In the genomic region with DNA sequence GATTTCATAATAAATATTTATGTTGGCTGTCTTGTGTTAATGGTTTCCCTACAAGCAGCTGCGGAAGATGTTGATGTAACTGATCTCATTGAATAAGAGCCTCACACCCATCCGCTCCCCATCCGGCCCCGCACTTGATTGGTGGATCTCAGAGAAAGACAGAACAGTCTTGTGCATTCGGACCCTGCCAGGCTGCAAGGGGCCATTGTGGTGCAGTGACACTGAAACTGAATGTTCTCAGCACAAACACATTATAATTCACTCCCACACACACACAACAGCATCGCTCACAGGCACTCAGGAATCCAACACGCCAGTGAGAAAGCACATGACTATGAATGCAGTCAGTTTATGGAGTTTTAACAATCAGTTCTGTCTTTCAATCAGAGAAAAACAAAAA, we compare ENCODE assay signal across 18 cellular contexts. TPM values are rescaled to one million over a fixed set of nuclear protein-coding genes. Genes with fewer than 3 reads are reported as not detected.
A peak's percentile ranks its signal among the peaks of the same experiment; 100 is the strongest.
DNase-seq lines count a peak whose midpoint lies in the region; ATAC-seq and TF ChIP-seq lines count a peak whose summit lies in the region.
"Had no signal": no experiment of that assay in that cellular context is flagged by ENCODE, and none has a peak within 500 bp of the region (broad histone marks: within the 10 kb centered on the region; RNA-seq: fewer than 3 reads in every experiment).

No MANE protein-coding gene starts in this region.

- peak overlapping the region; percentile 32 for H3K4me3 Mint-ChIP-seq in osteocyte (ENCODE audit: unreplicated experiment)
- H3K4me3 Mint-ChIP-seq: activated CD8-positive, alpha-beta T cell treated with anti-CD3 and anti-CD28 coated beads for 36 hours; activated T-helper 17 cell treated with anti-CD3 and anti-CD28 coated beads, Interleukin-2, amount 50 U/mL, for 72 hours; stimulated activated naive CD8-positive, alpha-beta T cell treated with anti-CD3 and anti-CD28 coated beads, Interleukin-15, amount 100 ng/mL, for 72 hours had no signal

- WGBS in mammary epithelial cell (ENCODE audit: low coverage, missing lambda C conversion rate), result 90% methylated on average over 7 of the region's 7 CpGs

- H3K9ac ChIP-seq in mammary epithelial cell (ENCODE audit: insufficient read depth, low read length), result no peak overlapping the region
- H3K9ac ChIP-seq: parathyroid adenoma had no signal

- H3K27me3 ChIP-seq in brain microvascular endothelial cell (replicated peaks) (no peaks in the 10 kb centered on the region), left lung (no peaks in the 10 kb centered on the region), mammary epithelial cell (ENCODE audit: insufficient read depth, low read length) (no peaks in the 10 kb centered on the region)
- H3K27me3 ChIP-seq: adrenal gland, Peyer's patch had no signal

- H3K4me1 ChIP-seq in left lung (no peaks in the 10 kb centered on the region), mammary epithelial cell (ENCODE audit: insufficient read depth, low read length) (no peaks in the 10 kb centered on the region)
- H3K4me1 ChIP-seq: parathyroid adenoma, Peyer's patch had no signal

- no peaks in the 10 kb centered on the region for H3K9me3 Mint-ChIP-seq in osteocyte (ENCODE audit: unreplicated experiment)
- H3K9me3 Mint-ChIP-seq: activated CD8-positive, alpha-beta T cell treated with anti-CD3 and anti-CD28 coated beads for 36 hours; activated T-helper 17 cell treated with anti-CD3 and anti-CD28 coated beads, Interleukin-2, amount 50 U/mL, for 72 hours; stimulated activated naive CD8-positive, alpha-beta T cell treated with anti-CD3 and anti-CD28 coated beads, Interleukin-15, amount 100 ng/mL, for 72 hours had no signal

- no peak overlapping the region for H3K4me3 ChIP-seq in brain microvascular endothelial cell (ENCODE audit: low read depth, low read length)
- H3K4me3 ChIP-seq in left lung, result no peak overlapping the region
- no peak overlapping the region for H3K4me3 ChIP-seq in mammary epithelial cell (replicated peaks in 1 of 3; ENCODE audit: insufficient read depth in 1 of 3, low read depth in 2 of 3, low read length in 3 of 3)
- H3K4me3 ChIP-seq: adrenal gland, Peyer's patch had no signal

- H4K20me1 ChIP-seq in mammary epithelial cell (ENCODE audit: insufficient read depth, low read length), result no peaks in the 10 kb centered on the region

- no peak overlapping the region for H2AFZ ChIP-seq in mammary epithelial cell (ENCODE audit: low read depth, low read length)
- H2AFZ ChIP-seq: parathyroid adenoma had no signal

- BruUV-seq in mammary epithelial cell (replicated peaks; lab: Mats Ljungman, UMichigan), result no TSS peak

- dilution Hi-C loops in mammary epithelial cell (cut with HindIII; ENCODE audit: low sequenced_read_pairs), result no loop called here

- intact Hi-C loops in head of caudate nucleus (cut with DNase I) (loop anchor here (10.0 kb wide), 1 partner anchor 51 kb away; the partner anchor contains the start of gene PRELID3A), left lung (cut with DNase I) (no loop called here), mammary epithelial cell (cut with micrococcal nuclease) (no loop called here)

- in situ Hi-C loops in G401 (cut with HindIII; ENCODE audit: low sequenced_read_pairs) (no loop called here), brain microvascular endothelial cell (cut with HindIII; ENCODE audit: low pct_ligation_motif_present, low sequenced_read_pairs) (no loop called here), mammary epithelial cell (cut with MboI; ENCODE audit: low sequenced_read_pairs in 2 of 2) (no loop called here)

- H3K79me2 ChIP-seq in mammary epithelial cell (ENCODE audit: insufficient read depth, low read length), result no peaks in the 10 kb centered on the region
- H3K79me2 ChIP-seq: parathyroid adenoma had no signal

- H3K9me3 ChIP-seq in left lung, result no peaks in the 10 kb centered on the region
- no peaks in the 10 kb centered on the region for H3K9me3 ChIP-seq in mammary epithelial cell (replicated peaks; ENCODE audit: insufficient read depth, low read length)
- H3K9me3 ChIP-seq: adrenal gland, Peyer's patch had no signal

- peak overlapping the region; percentile 84 for H3K27ac Mint-ChIP-seq in osteocyte (ENCODE audit: unreplicated experiment)
- H3K27ac Mint-ChIP-seq: activated CD8-positive, alpha-beta T cell treated with anti-CD3 and anti-CD28 coated beads for 36 hours; activated T-helper 17 cell treated with anti-CD3 and anti-CD28 coated beads, Interleukin-2, amount 50 U/mL, for 72 hours; stimulated activated naive CD8-positive, alpha-beta T cell treated with anti-CD3 and anti-CD28 coated beads, Interleukin-15, amount 100 ng/mL, for 72 hours had no signal

- peaks cover 15% of the 10 kb centered on the region for H3K36me3 ChIP-seq in brain microvascular endothelial cell (replicated peaks)
- peaks cover 0 to 25% of the 10 kb centered on the region in 2 donors for H3K36me3 ChIP-seq in left lung
- peaks cover 7% of the 10 kb centered on the region for H3K36me3 ChIP-seq in mammary epithelial cell (ENCODE audit: insufficient read depth, low read length)
- H3K36me3 ChIP-seq: Peyer's patch had no signal

- H3K4me1 Mint-ChIP-seq in osteocyte (ENCODE audit: unreplicated experiment), result peaks cover 12% of the 10 kb centered on the region
- H3K4me1 Mint-ChIP-seq: activated T-helper 17 cell treated with anti-CD3 and anti-CD28 coated beads, Interleukin-2, amount 50 U/mL, for 72 hours; stimulated activated naive CD8-positive, alpha-beta T cell treated with anti-CD3 and anti-CD28 coated beads, Interleukin-15, amount 100 ng/mL, for 72 hours had no signal

- H3K4me2 ChIP-seq in mammary epithelial cell (ENCODE audit: insufficient read depth, low read depth, low read length), result no peak overlapping the region

- ATAC-seq in left lung, result no peak
- ATAC-seq in GM19324 (IDR thresholded peaks at IDR 0.05; ENCODE audit: low FRiP score, unreplicated experiment), result no peak
- ATAC-seq: activated CD8-positive, alpha-beta T cell treated with anti-CD3 and anti-CD28 coated beads for 36 hours; activated T-helper 17 cell treated with anti-CD3 and anti-CD28 coated beads, Interleukin-2, amount 50 U/mL, for 72 hours; HepG2; stimulated activated naive CD8-positive, alpha-beta T cell treated with anti-CD3 and anti-CD28 coated beads, Interleukin-15, amount 100 ng/mL, for 72 hours had no signal

- H3K27me3 Mint-ChIP-seq in osteocyte (ENCODE audit: unreplicated experiment), result no peaks in the 10 kb centered on the region
- H3K27me3 Mint-ChIP-seq: activated CD8-positive, alpha-beta T cell treated with anti-CD3 and anti-CD28 coated beads for 36 hours; activated T-helper 17 cell treated with anti-CD3 and anti-CD28 coated beads, Interleukin-2, amount 50 U/mL, for 72 hours; stimulated activated naive CD8-positive, alpha-beta T cell treated with anti-CD3 and anti-CD28 coated beads, Interleukin-15, amount 100 ng/mL, for 72 hours had no signal

- no peak for TF ChIP-seq CTCF in brain microvascular endothelial cell (IDR thresholded peaks at IDR 0.05; ENCODE audit: low read depth, low read length, missing control alignments)
- TF ChIP-seq CTCF in osteocyte (IDR thresholded peaks at IDR 0.05), result no peak
- TF ChIP-seq CTCF in left lung (IDR thresholded peaks at IDR 0.05), result no peak
- TF ChIP-seq CTCF in mammary epithelial cell (conservative IDR thresholded peaks at IDR 0.05 in 1 of 2, IDR thresholded peaks at IDR 0.05 in 1 of 2; ENCODE audit: extremely low read depth in 1 of 2, insufficient read depth in 1 of 2, low read depth in 1 of 2, low read length in 2 of 2), result no peak

- H3K27ac ChIP-seq in brain microvascular endothelial cell (no peak overlapping the region), left lung (no peak overlapping the region), mammary epithelial cell (ENCODE audit: insufficient read depth, low read depth, low read length) (no peak overlapping the region)
- H3K27ac ChIP-seq: adrenal gland, parathyroid adenoma, Peyer's patch had no signal

- H3K36me3 Mint-ChIP-seq in osteocyte (ENCODE audit: unreplicated experiment), result peaks cover 51% of the 10 kb centered on the region

- CTCF ChIA-PET in mammary epithelial cell (lab: Charles Lee; ENCODE audit: low non-redundant PET), result no interaction called here

- DNase-seq in G401 (ENCODE audit: low spot score) (peak; percentile 48), brain microvascular endothelial cell (peak; percentile 42), head of caudate nucleus (peak; percentile 76 to 98 (median 92)), osteocyte (ENCODE audit: extremely low spot score, unreplicated experiment) (peak; percentile 83), AG08395 (ENCODE audit: low spot score) (no peak), left lung (no peak), mammary epithelial cell (no peak)
- DNase-seq: activated CD8-positive, alpha-beta T cell treated with anti-CD3 and anti-CD28 coated beads for 36 hours; mesendoderm; MM.1S; NCI-H2029 treated with DMSO at 0.1 percent for 48 hours; Peyer's patch; stimulated activated naive CD8-positive, alpha-beta T cell treated with anti-CD3 and anti-CD28 coated beads, Interleukin-15, amount 100 ng/mL, for 72 hours had no signal

RNA-seq across cellular contexts. Expression of gene PRELID3A, which starts 47.8 kb away (rescaled TPM):
- total RNA-seq in G401 (2014; rRNA removed; shearing (Covaris generic)), result 11.7 and 15.6 TPM in 2 replicates
- total RNA-seq in osteocyte (4.2 and 4.7 TPM in 2 replicates), left lung (1 to 10 TPM; 5.3 TPM), mammary epithelial cell (10 to 100 TPM in 1 of 2 donors, 1 to 10 TPM in 1; 3.3 to 13.1 TPM)
- 3.7 TPM for polyA plus RNA-seq in mammary epithelial cell
- not detected for polyA minus RNA-seq in mammary epithelial cell

Comparison
In these comparisons a context has a peak if more than half of its experiments do, and no peak if none do; other contexts are left out.
1. DNase-seq: peak in G401 (single experiment), brain microvascular endothelial cell (single experiment), head of caudate nucleus (42 of 42) and osteocyte (single experiment); none in AG08395 (single experiment), left lung (0 of 2) and mammary epithelial cell (single experiment).